In the genomic region with DNA sequence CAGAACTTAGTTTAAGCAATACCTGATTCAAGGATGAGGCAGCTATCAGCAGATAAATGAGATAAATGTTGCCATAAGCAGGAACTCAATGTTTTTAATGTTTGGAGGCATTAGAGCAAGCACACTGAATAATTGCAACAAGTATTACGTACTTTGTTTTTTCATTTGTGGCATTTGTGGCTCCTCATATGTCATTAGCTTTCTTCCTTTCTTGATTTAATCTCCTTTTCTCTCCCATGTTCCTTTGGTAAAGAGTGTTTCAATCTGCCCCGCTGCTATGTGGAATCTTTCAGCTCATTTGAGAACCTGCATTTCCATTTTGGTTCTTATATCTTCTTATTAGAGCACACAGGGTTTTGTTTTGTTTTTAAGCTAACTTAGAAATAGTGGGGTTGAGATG, we compare ENCODE assay signal across 29 cellular contexts.
"Had no signal": no experiment of that assay in that cellular context is flagged by ENCODE, and none has a peak within 500 bp of the region (broad histone marks: within the 10 kb centered on the region; RNA-seq: fewer than 3 reads in every experiment).

No MANE protein-coding gene starts in this region.

- H3K27ac Mint-ChIP-seq: activated CD4-positive, alpha-beta T cell treated with anti-CD3 and anti-CD28 coated beads, Interleukin-2, amount 10 ng/mL, durations not matched to agents 24 days and 14 days; activated CD8-positive, alpha-beta T cell treated with anti-CD3 and anti-CD28 coated beads, Interleukin-2, amount 10 ng/mL, durations not matched to agents 7 days and 5 days; activated naive CD8-positive, alpha-beta T cell treated with anti-CD3 and anti-CD28 coated beads, Interleukin-2, amount 50 U/mL, for 24 hours; dendritic cell treated with granulocyte-macrophage colony-stimulating factor and Interleukin-4, amounts not matched to agents 40 ng/mL and 50 ng/mL, for 4 days; immature natural killer cell; naive B cell; stimulated activated effector memory CD8-positive, alpha-beta T cell treated with anti-CD3 and anti-CD28 coated beads, Interleukin-12 subunit alpha, Interleukin-12 subunit beta, amount 100 ng/mL, for 72 hours had no signal

- H3K27me3 ChIP-seq: body of pancreas, cardiac muscle cell, hepatocyte, right lobe of liver, stomach, suprapubic skin had no signal

- H3K9me3 Mint-ChIP-seq: activated T-cell treated with anti-CD3 and anti-CD28 coated beads, Interleukin-2, amount 50 U/mL, for 4 hours; dendritic cell treated with granulocyte-macrophage colony-stimulating factor and Interleukin-4, amounts not matched to agents 40 ng/mL and 50 ng/mL, for 4 days; immature natural killer cell; stimulated activated effector memory CD8-positive, alpha-beta T cell treated with anti-CD3 and anti-CD28 coated beads, Interleukin-12 subunit alpha, Interleukin-12 subunit beta, amount 100 ng/mL, for 72 hours had no signal

- ATAC-seq: activated CD4-positive, CD25-positive, alpha-beta regulatory T cell treated with anti-CD3 and anti-CD28 coated beads, Interleukin-2, amount 50 U/mL, for 24 hours; activated CD8-positive, alpha-beta T cell treated with anti-CD3 and anti-CD28 coated beads, Interleukin-2, amount 10 ng/mL, durations not matched to agents 7 days and 5 days; activated naive CD8-positive, alpha-beta T cell treated with anti-CD3 and anti-CD28 coated beads, Interleukin-2, amount 50 U/mL, for 24 hours; activated T-cell treated with anti-CD3 and anti-CD28 coated beads, Interleukin-2, amount 50 U/mL, for 4 hours; body of pancreas; left lobe of liver; lower lobe of right lung; right lobe of liver; stimulated activated effector memory CD8-positive, alpha-beta T cell treated with anti-CD3 and anti-CD28 coated beads, Interleukin-12 subunit alpha, Interleukin-12 subunit beta, amount 100 ng/mL, for 72 hours had no signal

- H3K4me1 ChIP-seq: body of pancreas had no signal

- H3K4me3 ChIP-seq: body of pancreas, cardiac muscle cell, hepatocyte, lower lobe of right lung, right lobe of liver, skin epidermis, stomach, suprapubic skin, transverse colon had no signal

- H3K9me3 ChIP-seq: body of pancreas, lower lobe of right lung, right lobe of liver, stomach, suprapubic skin, transverse colon had no signal

- H3K36me3 ChIP-seq: cardiac muscle cell, lower lobe of right lung, right lobe of liver, stomach, suprapubic skin, transverse colon had no signal

- H3K27me3 Mint-ChIP-seq: activated CD4-positive, alpha-beta T cell treated with anti-CD3 and anti-CD28 coated beads, Interleukin-2, amount 10 ng/mL, durations not matched to agents 24 days and 14 days; activated naive CD8-positive, alpha-beta T cell treated with anti-CD3 and anti-CD28 coated beads, Interleukin-2, amount 50 U/mL, for 24 hours; dendritic cell treated with granulocyte-macrophage colony-stimulating factor and Interleukin-4, amounts not matched to agents 40 ng/mL and 50 ng/mL, for 4 days; naive B cell had no signal

- H3K27ac ChIP-seq: body of pancreas, cardiac muscle cell, hepatocyte, lower lobe of right lung, right lobe of liver, stomach, suprapubic skin, transverse colon, VCaP had no signal

- H3K36me3 Mint-ChIP-seq: immature natural killer cell, naive B cell had no signal

- H3K4me3 Mint-ChIP-seq: activated CD4-positive, alpha-beta T cell treated with anti-CD3 and anti-CD28 coated beads, Interleukin-2, amount 10 ng/mL, durations not matched to agents 24 days and 14 days; activated CD8-positive, alpha-beta T cell treated with anti-CD3 and anti-CD28 coated beads, Interleukin-2, amount 10 ng/mL, durations not matched to agents 7 days and 5 days; activated naive CD8-positive, alpha-beta T cell treated with anti-CD3 and anti-CD28 coated beads, Interleukin-2, amount 50 U/mL, for 24 hours; activated T-cell treated with anti-CD3 and anti-CD28 coated beads, Interleukin-2, amount 50 U/mL, for 4 hours; dendritic cell treated with granulocyte-macrophage colony-stimulating factor and Interleukin-4, amounts not matched to agents 40 ng/mL and 50 ng/mL, for 4 days; immature natural killer cell; neural crest cell; stimulated activated effector memory CD8-positive, alpha-beta T cell treated with anti-CD3 and anti-CD28 coated beads, Interleukin-12 subunit alpha, Interleukin-12 subunit beta, amount 100 ng/mL, for 72 hours had no signal

- DNase-seq: activated CD4-positive, alpha-beta T cell treated with anti-CD3 and anti-CD28 coated beads, Interleukin-2, amount 10 ng/mL, durations not matched to agents 24 days and 14 days; activated CD8-positive, alpha-beta T cell treated with anti-CD3 and anti-CD28 coated beads, Interleukin-2, amount 10 ng/mL, durations not matched to agents 7 days and 5 days; activated gamma-delta T cell; activated naive CD4-positive, alpha-beta T cell treated with anti-CD3 and anti-CD28 coated beads, Interleukin-2, amount 50 U/mL, for 16 hours; activated naive CD8-positive, alpha-beta T cell treated with anti-CD3 and anti-CD28 coated beads, Interleukin-2, amount 50 U/mL, for 24 hours; activated T-cell treated with anti-CD3 and anti-CD28 coated beads, Interleukin-2, amount 50 U/mL, for 4 hours; anterior cingulate cortex; body of pancreas; effector CD4-positive, alpha-beta T cell; erythroblast; foreskin fibroblast; immature natural killer cell; lower lobe of right lung; naive B cell; occipital lobe; right lobe of liver; stimulated activated CD4-positive, alpha-beta T cell treated with anti-CD3 and anti-CD28 coated beads, Interleukin-2, amount 100 ng/mL, for 24 hours; stomach; transverse colon had no signal
